In the genomic region with DNA sequence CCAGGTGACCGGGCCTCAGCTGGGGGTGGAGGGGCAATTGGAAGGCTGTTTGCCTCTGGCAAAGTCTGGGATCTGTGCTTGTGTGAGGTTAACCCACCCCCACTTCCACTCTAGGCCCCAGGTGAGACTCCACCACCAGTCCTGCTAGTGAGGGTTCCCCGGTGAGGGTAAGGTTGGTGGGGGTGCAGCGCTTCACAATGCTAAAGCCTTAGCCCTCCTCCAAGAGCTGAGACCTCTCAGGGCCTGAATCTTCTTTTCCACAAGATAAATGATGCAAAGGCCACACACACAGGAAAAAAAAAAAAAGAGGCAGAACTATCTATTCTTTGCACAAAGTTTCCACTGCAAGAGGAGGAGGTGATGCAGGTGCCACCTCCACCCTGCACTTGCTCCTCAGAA, we compare ENCODE assay signal across 16 cellular contexts. TPM values are rescaled to one million over a fixed set of nuclear protein-coding genes. Genes with fewer than 3 reads are reported as not detected.
DNase-seq lines count a peak whose midpoint lies in the region; ATAC-seq and TF ChIP-seq lines count a peak whose summit lies in the region.
"Had no signal": no experiment of that assay in that cellular context is flagged by ENCODE, and none has a peak within 500 bp of the region (broad histone marks: within the 10 kb centered on the region; RNA-seq: fewer than 3 reads in every experiment).

No MANE protein-coding gene starts in this region.

- H4K20me1 ChIP-seq in BLaER1 treated with 17β-estradiol and CSF1 and Interleukin-3, amounts not matched to agents 10 nM and 100 nM: peaks cover 7 to 62% (median 33%) of the 10 kb centered on the region in 11 experiments; a peak in 17 of 22 replicates

- no peaks in the 10 kb centered on the region for H3K9me3 Mint-ChIP-seq in Calu3 (ENCODE audit: low read depth, unreplicated experiment)
- no peaks in the 10 kb centered on the region for H3K9me3 Mint-ChIP-seq in activated naive CD8-positive, alpha-beta T cell treated with anti-CD3 and anti-CD28 coated beads, Interleukin-2, amount 10 ng/mL, durations not matched to agents 7 days and 5 days
- H3K9me3 Mint-ChIP-seq: central memory CD8-positive, alpha-beta T cell; HFFc6; memory B cell had no signal

- H3K4me2 ChIP-seq in BLaER1 treated with 17β-estradiol and CSF1 and Interleukin-3, amounts not matched to agents 10 nM and 100 nM: peak overlapping the region; percentile 9 to 98 (median 86); a peak in 14 of 22 replicates

- H3K27ac ChIP-seq in BLaER1 treated with 17β-estradiol and CSF1 and Interleukin-3, amounts not matched to agents 10 nM and 100 nM: no peak overlapping the region
- H3K27ac ChIP-seq in SJCRH30: no peak overlapping the region

- H3K36me3 Mint-ChIP-seq in Calu3 (ENCODE audit: insufficient read depth, unreplicated experiment): peaks cover 98% of the 10 kb centered on the region
- H3K36me3 Mint-ChIP-seq in activated naive CD8-positive, alpha-beta T cell treated with anti-CD3 and anti-CD28 coated beads, Interleukin-2, amount 10 ng/mL, durations not matched to agents 7 days and 5 days: peaks cover 2% of the 10 kb centered on the region

- peak overlapping the region; percentile 15 for H3K27ac Mint-ChIP-seq in Calu3 (ENCODE audit: unreplicated experiment)
- H3K27ac Mint-ChIP-seq in activated naive CD8-positive, alpha-beta T cell treated with anti-CD3 and anti-CD28 coated beads, Interleukin-2, amount 10 ng/mL, durations not matched to agents 7 days and 5 days: peak overlapping the region; percentile 8
- H3K27ac Mint-ChIP-seq: memory B cell had no signal

- H3K9me3 ChIP-seq in BLaER1 treated with 17β-estradiol and CSF1 and Interleukin-3, amounts not matched to agents 10 nM and 100 nM (replicated peaks in 1 of 11): no peaks in the 10 kb centered on the region
- no peaks in the 10 kb centered on the region for H3K9me3 ChIP-seq in SJCRH30 (replicated peaks)
- H3K9me3 ChIP-seq: gastrocnemius medialis, Peyer's patch had no signal

- H3K4me1 Mint-ChIP-seq in Calu3 (ENCODE audit: low read depth, unreplicated experiment): peaks cover 44% of the 10 kb centered on the region
- peaks cover 29% of the 10 kb centered on the region for H3K4me1 Mint-ChIP-seq in activated naive CD8-positive, alpha-beta T cell treated with anti-CD3 and anti-CD28 coated beads, Interleukin-2, amount 10 ng/mL, durations not matched to agents 7 days and 5 days

- no peak overlapping the region for H3K4me3 ChIP-seq in BLaER1 treated with 17β-estradiol and CSF1 and Interleukin-3, amounts not matched to agents 10 nM and 100 nM
- H3K4me3 ChIP-seq in SJCRH30: no peak overlapping the region
- H3K4me3 ChIP-seq: gastrocnemius medialis, Peyer's patch had no signal

- no peak for ATAC-seq in activated naive CD8-positive, alpha-beta T cell treated with anti-CD3 and anti-CD28 coated beads, Interleukin-2, amount 10 ng/mL, durations not matched to agents 7 days and 5 days (ENCODE audit: low read depth)
- ATAC-seq: activated CD4-positive, CD25-positive, alpha-beta regulatory T cell treated with anti-CD3 and anti-CD28 coated beads, Interleukin-2, amount 50 U/mL, for 24 hours; gastrocnemius medialis had no signal

- TF ChIP-seq CTCF in Calu3 (IDR thresholded peaks at IDR 0.05; ENCODE audit: unreplicated experiment): peak; percentile 7

- peaks cover 6 to 61% (median 15%) of the 10 kb centered on the region in 11 experiments; a peak in 16 of 22 replicates for H3K36me3 ChIP-seq in BLaER1 treated with 17β-estradiol and CSF1 and Interleukin-3, amounts not matched to agents 10 nM and 100 nM
- peaks cover 45% of the 10 kb centered on the region for H3K36me3 ChIP-seq in SJCRH30

- H3K9ac ChIP-seq in BLaER1 treated with 17β-estradiol and CSF1 and Interleukin-3, amounts not matched to agents 10 nM and 100 nM: peak overlapping the region in 1 of 11 experiments; percentile 3; a peak in 2 of 22 replicates

- H3K27me3 Mint-ChIP-seq in Calu3 (ENCODE audit: unreplicated experiment): no peaks in the 10 kb centered on the region
- no peaks in the 10 kb centered on the region for H3K27me3 Mint-ChIP-seq in activated naive CD8-positive, alpha-beta T cell treated with anti-CD3 and anti-CD28 coated beads, Interleukin-2, amount 10 ng/mL, durations not matched to agents 7 days and 5 days

- no peak overlapping the region for H3K4me3 Mint-ChIP-seq in Calu3 (ENCODE audit: low read depth, unreplicated experiment)
- no peak overlapping the region for H3K4me3 Mint-ChIP-seq in activated naive CD8-positive, alpha-beta T cell treated with anti-CD3 and anti-CD28 coated beads, Interleukin-2, amount 10 ng/mL, durations not matched to agents 7 days and 5 days
- H3K4me3 Mint-ChIP-seq: central memory CD8-positive, alpha-beta T cell; HFFc6; memory B cell had no signal

- intact Hi-C loops in Calu3 (cut with micrococcal nuclease; ENCODE audit: unreplicated experiment): no loop called here

- no peak for DNase-seq in Calu3
- no peak for DNase-seq in activated naive CD8-positive, alpha-beta T cell treated with anti-CD3 and anti-CD28 coated beads, Interleukin-2, amount 10 ng/mL, durations not matched to agents 7 days and 5 days
- DNase-seq in NOMO-1 (lab: John Stamatoyannopoulos, UW; ENCODE audit: unreplicated experiment in 2 of 2): no peak
- DNase-seq in OCI-M2 (lab: John Stamatoyannopoulos, UW; ENCODE audit: unreplicated experiment): no peak
- DNase-seq in SJCRH30: no peak
- DNase-seq: activated gamma-delta T cell treated with Interleukin-2 at 50 U/mL for 16 hours, gastrocnemius medialis, GF-D8, HFFc6, NCI-H1694, NCI-H524 treated with DMSO at 0.1 percent for 48 hours had no signal

- no TSS peak for BruUV-seq in Calu3 (replicated peaks; lab: Mats Ljungman, UMichigan)

- peaks cover 48 to 87% (median 71%) of the 10 kb centered on the region in 10 experiments for H3K4me1 ChIP-seq in BLaER1 treated with 17β-estradiol and CSF1 and Interleukin-3, amounts not matched to agents 10 nM and 100 nM
- peaks cover 22% of the 10 kb centered on the region for H3K4me1 ChIP-seq in SJCRH30

- no peaks in the 10 kb centered on the region for H3K27me3 ChIP-seq in BLaER1 treated with 17β-estradiol and CSF1 and Interleukin-3, amounts not matched to agents 10 nM and 100 nM
- H3K27me3 ChIP-seq in SJCRH30: no peaks in the 10 kb centered on the region
- H3K27me3 ChIP-seq: gastrocnemius medialis, Peyer's patch had no signal

- CTCF ChIA-PET in Calu3 (lab: Charles Lee): interaction anchor here (0.5 to 2.6 kb wide), 11 partner anchors 11 to 853 kb away, joined by 3 to 84 read pairs (median 7); a partner anchor contains a TSS

- POLR2A ChIA-PET in activated naive CD8-positive, alpha-beta T cell treated with anti-CD3 and anti-CD28 coated beads, Interleukin-2, amount 10 ng/mL, durations not matched to agents 7 days and 5 days (lab: Charles Lee): interaction anchor here (1.0 to 3.3 kb wide), 3 partner anchors 27 to 58 kb away, joined by 3 to 32 read pairs (median 3); a partner anchor contains a TSS

RNA-seq across cellular contexts. Expression of a gene that starts 4.1 kb away (rescaled TPM):
- total RNA-seq in Calu3 (2022): 101 and 109 TPM in 2 replicates
- 10 to 100 TPM; 30.4 to 37.3 TPM for total RNA-seq in activated naive CD8-positive, alpha-beta T cell treated with anti-CD3 and anti-CD28 coated beads, Interleukin-2, amount 10 ng/mL, durations not matched to agents 7 days and 5 days
- 11.6 and 14.5 TPM in 2 replicates for total RNA-seq in SJCRH30 (2014; rRNA removed; shearing (Covaris generic))

RNA-seq across cellular contexts. Expression of a gene that starts 13.9 kb away (rescaled TPM):
- total RNA-seq in Calu3 (2022): 196 and 205 TPM in 2 replicates
- total RNA-seq in activated naive CD8-positive, alpha-beta T cell treated with anti-CD3 and anti-CD28 coated beads, Interleukin-2, amount 10 ng/mL, durations not matched to agents 7 days and 5 days: 1 to 10 TPM; 1.8 to 2.0 TPM
- 10.7 and 13.8 TPM in 2 replicates for total RNA-seq in SJCRH30 (2014; rRNA removed; shearing (Covaris generic))

RNA-seq across cellular contexts. Expression of a gene that starts 18.3 kb away (rescaled TPM):
- 893 and 935 TPM in 2 replicates for total RNA-seq in Calu3 (2022)
- total RNA-seq in activated naive CD8-positive, alpha-beta T cell treated with anti-CD3 and anti-CD28 coated beads, Interleukin-2, amount 10 ng/mL, durations not matched to agents 7 days and 5 days: 100 to 1,000 TPM; 182 to 189 TPM
- total RNA-seq in SJCRH30 (2014; rRNA removed; shearing (Covaris generic)): 239 and 280 TPM in 2 replicates

RNA-seq across cellular contexts. Expression of a gene that starts 29.2 kb away (rescaled TPM):
- 463 and 498 TPM in 2 replicates for total RNA-seq in Calu3 (2022)
- 100 to 1,000 TPM; 333 to 343 TPM for total RNA-seq in activated naive CD8-positive, alpha-beta T cell treated with anti-CD3 and anti-CD28 coated beads, Interleukin-2, amount 10 ng/mL, durations not matched to agents 7 days and 5 days
- total RNA-seq in SJCRH30 (2014; rRNA removed; shearing (Covaris generic)): 24.2 and 35.5 TPM in 2 replicates

RNA-seq across cellular contexts. Expression of a gene that starts 59.5 kb away (rescaled TPM):
- 15.3 and 20.9 TPM in 2 replicates for total RNA-seq in Calu3 (2022)
- total RNA-seq in activated naive CD8-positive, alpha-beta T cell treated with anti-CD3 and anti-CD28 coated beads, Interleukin-2, amount 10 ng/mL, durations not matched to agents 7 days and 5 days: 1 to 10 TPM; 7.2 TPM
- 6.1 and 6.6 TPM in 2 replicates for total RNA-seq in SJCRH30 (2014; rRNA removed; shearing (Covaris generic))

Comparison
In these comparisons a context has a peak if more than half of its experiments do, and no peak if none do; other contexts are left out.
1. RNA of a gene that starts 13.9 kb away (total RNA-seq): 196 to 205 TPM in Calu3; 10.7 to 13.8 TPM in SJCRH30 and 1.8 to 2.0 TPM in activated naive CD8-positive, alpha-beta T cell treated with anti-CD3 and anti-CD28 coated beads, Interleukin-2, amount 10 ng/mL, durations not matched to agents 7 days and 5 days; every median in the first group is over 10 times any median in the second.